ENCODE assay signal across 8 cellular contexts in the genomic region with DNA sequence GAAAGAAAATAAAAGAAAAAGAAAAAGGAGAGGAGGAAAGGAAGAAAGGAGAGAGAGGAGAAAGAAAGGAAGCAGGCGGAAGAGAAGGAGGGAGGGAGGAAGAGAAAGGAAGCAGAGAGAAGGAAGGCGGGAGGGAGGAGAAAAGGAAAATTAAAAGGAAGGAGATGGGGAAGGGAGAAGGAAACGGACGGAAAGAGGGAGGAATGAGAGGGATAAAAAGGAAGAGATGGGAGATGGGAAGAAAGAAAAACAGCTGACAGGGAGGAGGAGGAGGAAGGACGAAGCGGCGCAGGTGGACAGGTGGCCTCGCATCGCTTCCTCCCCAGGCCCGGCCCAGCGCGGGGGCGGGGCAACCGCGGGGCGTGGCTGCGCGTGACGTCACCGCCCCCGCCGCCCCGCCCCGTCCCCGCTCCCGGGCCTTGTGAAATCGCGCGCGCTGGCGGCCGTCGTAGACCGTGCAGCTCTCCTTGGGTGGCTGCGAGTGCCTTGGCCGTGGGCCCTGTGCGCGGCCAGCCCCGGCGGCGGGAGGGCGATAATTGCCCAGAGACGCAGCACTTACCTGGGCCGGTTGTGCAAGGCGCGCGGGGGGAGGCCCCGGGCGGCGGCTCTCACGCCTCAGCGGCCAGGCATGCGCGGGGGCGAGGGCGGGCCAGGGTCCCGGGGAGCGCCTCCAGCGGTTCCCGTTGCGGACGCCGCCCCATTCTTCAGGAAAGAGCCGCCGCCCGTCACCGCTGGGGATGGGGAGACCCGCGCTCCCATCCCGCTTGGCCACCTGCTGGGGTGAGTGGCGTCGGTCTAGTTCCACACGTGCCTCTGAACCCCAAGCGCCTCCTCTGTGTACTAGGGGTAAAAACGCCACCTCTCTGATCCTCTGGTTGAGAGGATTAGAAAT. TPM values are rescaled to one million over a fixed set of nuclear protein-coding genes. Genes with fewer than 3 reads are reported as not detected.
A peak's percentile ranks its signal among the peaks of the same experiment; 100 is the strongest.
DNase-seq lines count a peak whose midpoint lies in the region; ATAC-seq lines count a peak whose summit lies in the region.

No MANE protein-coding gene starts in this region.

- no peak overlapping the region for H3K27ac ChIP-seq in ACC112 (ENCODE audit: low read depth, low read length)
- H3K27ac ChIP-seq in mesodermal cell (ENCODE audit: low read depth, low read length, severe bottlenecking), result no peak overlapping the region

- H3K79me2 ChIP-seq in ACC112 (ENCODE audit: control insufficient read depth, insufficient read depth, low read length, unreplicated experiment), result no peaks in the 10 kb centered on the region

- H3K4me3 ChIP-seq in ACC112 (ENCODE audit: low read depth, low read length) (peak overlapping the region; percentile 78), endocrine pancreas (ENCODE audit: control insufficient read depth, insufficient read depth, low read length) (peak overlapping the region; percentile 84), mesodermal cell (ENCODE audit: extremely low read depth, insufficient read depth, low read length, poor library complexity, severe bottlenecking) (peak overlapping the region; percentile 50)

- 3 to 5% methylated on average over 43 to 52 of the region's 75 CpGs for WGBS in mesodermal cell (ENCODE audit: insufficient coverage in 2 of 2), 2 experiments

- H3K36me3 ChIP-seq in ACC112 (ENCODE audit: insufficient read depth, low read length) (no peaks in the 10 kb centered on the region), endocrine pancreas (ENCODE audit: control insufficient read depth, insufficient read depth, low read length) (no peaks in the 10 kb centered on the region), mesodermal cell (ENCODE audit: control insufficient read depth, insufficient read depth, low read length) (no peaks in the 10 kb centered on the region)

- peak overlapping the region; percentile 69 for H3K9ac ChIP-seq in endocrine pancreas (ENCODE audit: control insufficient read depth, insufficient read depth, low read length)

- peak; percentile 89 for DNase-seq in NCI-H748 (lab: John Stamatoyannopoulos, UW; ENCODE audit: unreplicated experiment)
- peak; percentile 87 for DNase-seq in activated CD8-positive, alpha-beta memory T cell treated with anti-CD3 and anti-CD28 coated beads for 24 hours
- peak; percentile 37 for DNase-seq in stimulated activated CD8-positive, alpha-beta memory T cell treated with anti-CD3 and anti-CD28 coated beads, Interleukin-15, amount 100 ng/mL, for 1 hour (ENCODE audit: low read depth)

- ATAC-seq in GM18909 (IDR thresholded peaks at IDR 0.05; ENCODE audit: poor library complexity, unreplicated experiment) (peak; percentile 84), HG03159 (IDR thresholded peaks at IDR 0.05; ENCODE audit: unreplicated experiment) (peak; percentile 83)

- H2AFZ ChIP-seq in ACC112 (ENCODE audit: low read length, unreplicated experiment), result peak overlapping the region; percentile 49

- peaks cover 39% of the 10 kb centered on the region for H3K27me3 ChIP-seq in ACC112 (ENCODE audit: insufficient read depth, low read length)
- H3K27me3 ChIP-seq in endocrine pancreas (ENCODE audit: control insufficient read depth, insufficient read depth, low read length), result no peaks in the 10 kb centered on the region

- H3K9me3 ChIP-seq in endocrine pancreas (ENCODE audit: control insufficient read depth, low read length), result no peaks in the 10 kb centered on the region
- H3K9me3 ChIP-seq in mesodermal cell (ENCODE audit: control insufficient read depth, low read length), result no peaks in the 10 kb centered on the region

- H3K4me1 ChIP-seq in ACC112 (ENCODE audit: control insufficient read depth, insufficient read depth, low read length, unreplicated experiment) (peaks cover 7% of the 10 kb centered on the region), endocrine pancreas (ENCODE audit: control insufficient read depth, insufficient read depth, low read length) (no peaks in the 10 kb centered on the region), mesodermal cell (ENCODE audit: control insufficient read depth, insufficient read depth, low read length, poor library complexity, severe bottlenecking) (no peaks in the 10 kb centered on the region)

RNA-seq across cellular contexts. Expression of a gene that starts 49.6 kb away (rescaled TPM):
- polyA plus RNA-seq in mesodermal cell (2013, experiment 1 of 2), result not detected
- polyA plus RNA-seq in mesodermal cell (2013, experiment 2 of 2), result not detected

Comparison
In these comparisons a context has a peak if more than half of its experiments do, and no peak if none do; other contexts are left out.
1. DNase-seq: peak in every context shown above with its lines; median percentile 89 in NCI-H748; 87 in activated CD8-positive, alpha-beta memory T cell treated with anti-CD3 and anti-CD28 coated beads for 24 hours; 37 in stimulated activated CD8-positive, alpha-beta memory T cell treated with anti-CD3 and anti-CD28 coated beads, Interleukin-15, amount 100 ng/mL, for 1 hour.